ENCODE assay signal across 1 cellular context in the genomic region with DNA sequence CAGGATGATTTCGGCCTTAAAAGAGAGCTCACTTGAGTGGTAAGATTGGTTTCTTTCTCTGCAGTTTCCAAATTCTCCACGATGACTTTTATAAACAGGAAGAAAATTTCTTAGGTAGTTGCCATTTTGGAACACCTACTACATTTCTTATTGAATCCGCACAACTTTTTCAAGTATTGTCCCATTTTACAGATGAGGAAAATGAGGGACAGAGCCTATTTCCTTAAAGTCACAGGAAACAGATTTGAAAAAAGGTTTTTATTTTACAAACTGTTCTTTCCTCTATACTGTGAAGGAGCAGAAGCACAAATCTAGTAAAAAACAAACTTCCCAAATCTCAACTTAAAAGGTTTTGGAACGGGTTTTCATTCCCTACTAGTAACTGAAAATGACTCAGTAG.
TF ChIP-seq lines count a peak whose summit lies in the region.

No MANE protein-coding gene starts in this region.

TF ChIP-seq in HepG2, 621 proteins besides CTCF, POLR2A, EP300 and RAD21:
- peak; percentile 90; the same call in 1 of the 2 replicates for TF ChIP-seq CHD4 (IDR thresholded peaks at IDR 0.05; ENCODE audit: borderline replicate concordance, low read length)
- TF ChIP-seq ZNF629 (CRISPR knock-in tag; conservative IDR thresholded peaks at IDR 0.05) = peak; percentile 86
- TF ChIP-seq SRSF9 (IDR thresholded peaks at IDR 0.05; ENCODE audit: borderline replicate concordance, insufficient read depth, low read depth, low read length, poor library complexity, severe bottlenecking) = no peak
